In the genomic region with DNA sequence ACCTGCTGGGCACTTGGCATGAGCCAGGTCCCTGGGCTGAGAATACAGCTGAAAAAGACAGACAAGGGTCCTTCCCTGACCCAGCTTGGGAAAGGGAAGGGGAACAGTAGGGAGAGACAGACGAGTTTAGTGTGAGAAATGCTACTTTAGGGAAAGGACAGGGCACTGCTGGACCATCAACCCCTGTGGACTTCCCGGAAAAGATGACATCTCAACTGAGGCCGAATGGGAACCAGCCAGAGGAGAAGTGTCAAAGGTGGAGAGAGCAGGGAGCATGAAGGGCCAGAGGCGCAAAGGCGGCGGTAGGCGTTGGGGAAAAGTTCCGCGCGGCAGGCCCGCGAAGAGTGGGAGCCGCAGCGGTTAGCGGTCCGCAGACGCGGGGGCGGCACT, we compare ENCODE assay signal across 8 cellular contexts.
DNase-seq lines count a peak whose midpoint lies in the region; TF ChIP-seq lines count a peak whose summit lies in the region.

No MANE protein-coding gene starts in this region.

- DNase-seq in activated CD8-positive, alpha-beta memory T cell treated with anti-CD3 and anti-CD28 coated beads, Interleukin-2, amount 50 U/mL, for 4 hours = peak; percentile 46
- DNase-seq in activated CD8-positive, alpha-beta memory T cell treated with anti-CD3 and anti-CD28 coated beads, Interleukin-2, amount 50 U/mL, for 48 hours = no peak
- DNase-seq in T-helper 2 cell treated with Interferon-gamma antibody and Interleukin-4, amounts not matched to agents 5 μg/mL and 100 μg/mL, for 36 hours (ENCODE audit: low spot score) = peak; percentile 72
- DNase-seq in foreskin fibroblast (peak in 1 of 2 donors; percentile 50), NCI-H187 (lab: John Stamatoyannopoulos, UW) (no peak)
- no peak for DNase-seq in NK-92 treated with Interleukin-12 subunit alpha and Interleukin-12 subunit beta, amount 100 ng/mL, for 24 hours (lab: John Stamatoyannopoulos, UW)
- DNase-seq in activated effector memory CD4-positive, alpha-beta T cell treated with Interleukin-2 at 50 U/mL for 16 hours = no peak

- H3K9me3 Mint-ChIP-seq in T-helper 2 cell treated with Interferon-gamma antibody and Interleukin-4, amounts not matched to agents 5 μg/mL and 100 μg/mL, for 36 hours = no peaks in the 10 kb centered on the region

- H3K4me3 Mint-ChIP-seq in T-helper 2 cell treated with Interferon-gamma antibody and Interleukin-4, amounts not matched to agents 5 μg/mL and 100 μg/mL, for 36 hours = peak overlapping the region; percentile 94

- peaks cover 15% of the 10 kb centered on the region for H3K36me3 Mint-ChIP-seq in T-helper 2 cell treated with Interferon-gamma antibody and Interleukin-4, amounts not matched to agents 5 μg/mL and 100 μg/mL, for 36 hours (ENCODE audit: low read depth)

- peaks cover 19% of the 10 kb centered on the region for H3K4me1 Mint-ChIP-seq in T-helper 2 cell treated with Interferon-gamma antibody and Interleukin-4, amounts not matched to agents 5 μg/mL and 100 μg/mL, for 36 hours (ENCODE audit: low read depth)

- H3K27ac ChIP-seq in skin epidermis = peak overlapping the region in 20 of 21 experiments; percentile 71 to 96 (median 92)

- TF ChIP-seq CTCF in foreskin fibroblast (IDR thresholded peaks at IDR 0.05; ENCODE audit: low read depth, low read length) = no peak

- H3K27ac Mint-ChIP-seq in T-helper 2 cell treated with Interferon-gamma antibody and Interleukin-4, amounts not matched to agents 5 μg/mL and 100 μg/mL, for 36 hours = peak overlapping the region; percentile 89

- H3K27me3 Mint-ChIP-seq in T-helper 2 cell treated with Interferon-gamma antibody and Interleukin-4, amounts not matched to agents 5 μg/mL and 100 μg/mL, for 36 hours (ENCODE audit: low read depth) = no peaks in the 10 kb centered on the region

- H3K4me3 ChIP-seq in foreskin fibroblast (ENCODE audit: low read depth in 1 of 2, low read length in 2 of 2) = peak overlapping the region; percentile 58 to 90
- H3K4me3 ChIP-seq in skin epidermis = peak overlapping the region; percentile 66 to 99 (median 95)

Comparison
In these comparisons a context has a peak if more than half of its experiments do, and no peak if none do; other contexts are left out.
1. DNase-seq: peak in activated CD8-positive, alpha-beta memory T cell treated with anti-CD3 and anti-CD28 coated beads, Interleukin-2, amount 50 U/mL, for 4 hours (single experiment) and T-helper 2 cell treated with Interferon-gamma antibody and Interleukin-4, amounts not matched to agents 5 μg/mL and 100 μg/mL, for 36 hours (single experiment); none in activated CD8-positive, alpha-beta memory T cell treated with anti-CD3 and anti-CD28 coated beads, Interleukin-2, amount 50 U/mL, for 48 hours (single experiment), NK-92 treated with Interleukin-12 subunit alpha and Interleukin-12 subunit beta, amount 100 ng/mL, for 24 hours (single experiment), NCI-H187 (0 of 2) and activated effector memory CD4-positive, alpha-beta T cell treated with Interleukin-2 at 50 U/mL for 16 hours (single experiment).